Comparison of ENCODE assay signal across 1 cellular context in genomic region chr14:33707751-33708150, GRCh38.
TF ChIP-seq lines count a peak whose summit lies in the region.

No MANE protein-coding gene starts in this region.

TF ChIP-seq in SK-N-SH treated with all-trans-retinoic acid at 6 μM for 48 hours, 23 proteins besides CTCF, POLR2A, EP300 and RAD21 (continued from another document):
- TF ChIP-seq GLIS3 (CRISPR knock-in tag; IDR thresholded peaks at IDR 0.05) (no peak), ZC3H10 (CRISPR knock-in tag; IDR thresholded peaks at IDR 0.05) (no peak), RARB (CRISPR knock-in tag; IDR thresholded peaks at IDR 0.05) (no peak)
